10 cellular contexts compared by ENCODE assay signal in genomic region chr2:18492721-18493120, GRCh38.
"Had no signal": no experiment of that assay in that cellular context is flagged by ENCODE, and none has a peak within 500 bp of the region (broad histone marks: within the 10 kb centered on the region; RNA-seq: fewer than 3 reads in every experiment).

No MANE protein-coding gene starts in this region.

- FAIRE-seq: HepG2 had no signal

- ATAC-seq: HCT116, HepG2 had no signal

- H2AFZ ChIP-seq: GM23248 had no signal

- H3K4me3 Mint-ChIP-seq: HFFc6, IgD-negative memory B cell had no signal

- H3K4me3 ChIP-seq: GM23248, HAP-1 had no signal

- H3K36me3 Mint-ChIP-seq: IgD-negative memory B cell had no signal

- H3K9me3 ChIP-seq: HAP-1 had no signal

- H3K27ac Mint-ChIP-seq: HFFc6, IgD-negative memory B cell had no signal

- H3K27ac ChIP-seq: GM23248, HL-60 had no signal

- H3K9me3 Mint-ChIP-seq: HFFc6, IgD-negative memory B cell had no signal

- H3K4me1 ChIP-seq: HAP-1 had no signal

- H3K9ac ChIP-seq: GM23248 had no signal

- H3K4me1 Mint-ChIP-seq: IgD-negative memory B cell had no signal

- H3K36me3 ChIP-seq: HAP-1 had no signal

- DNase-seq: GM23248, GOT3, H7, HFFc6, KBM-7 had no signal
